Comparison of ENCODE assay signal across 14 cellular contexts in the genomic region with DNA sequence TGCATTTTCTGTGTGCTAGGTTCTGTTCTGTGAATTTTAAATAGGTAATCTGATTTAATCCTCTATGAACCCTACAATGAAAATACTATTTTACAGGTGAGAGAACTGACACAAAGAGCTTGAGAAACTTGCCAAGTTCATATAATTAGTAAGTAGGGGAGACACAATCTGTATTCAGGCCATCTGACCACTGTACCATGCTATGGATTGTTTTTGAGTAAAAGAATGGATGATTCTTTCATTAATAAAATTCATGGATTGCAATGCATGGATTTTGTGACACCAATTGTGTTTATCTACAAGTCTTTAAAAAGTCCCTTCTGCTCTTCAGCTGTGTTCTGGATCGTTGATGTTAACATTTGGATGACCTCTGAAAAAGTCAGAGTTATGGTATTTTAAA. TPM values are rescaled to one million over a fixed set of nuclear protein-coding genes. Genes with fewer than 3 reads are reported as not detected.
A peak's percentile ranks its signal among the peaks of the same experiment; 100 is the strongest.
DNase-seq lines count a peak whose midpoint lies in the region; ATAC-seq and TF ChIP-seq lines count a peak whose summit lies in the region.
"Had no signal": no experiment of that assay in that cellular context is flagged by ENCODE, and none has a peak within 500 bp of the region (broad histone marks: within the 10 kb centered on the region; RNA-seq: fewer than 3 reads in every experiment).

No MANE protein-coding gene starts in this region.

- H3K27me3 Mint-ChIP-seq in activated T-cell treated with anti-CD3 and anti-CD28 coated beads, Interleukin-2, amount 50 U/mL, for 72 hours (ENCODE audit: low read depth), result no peaks in the 10 kb centered on the region
- no peaks in the 10 kb centered on the region for H3K27me3 Mint-ChIP-seq in T-cell
- H3K27me3 Mint-ChIP-seq in memory B cell, result no peaks in the 10 kb centered on the region

- peak overlapping the region in 1 of 2 donors; percentile 41 for H3K4me3 Mint-ChIP-seq in activated T-cell treated with anti-CD3 and anti-CD28 coated beads, Interleukin-2, amount 50 U/mL, for 72 hours
- H3K4me3 Mint-ChIP-seq in T-cell (peak overlapping the region in 2 of 3 donors; percentile 7 to 60), memory B cell (peak overlapping the region; percentile 21)

- peaks cover 8% of the 10 kb centered on the region in 2 donors for H3K9me3 Mint-ChIP-seq in activated T-cell treated with anti-CD3 and anti-CD28 coated beads, Interleukin-2, amount 50 U/mL, for 72 hours
- H3K9me3 Mint-ChIP-seq in T-cell, result peaks cover 0 to 21% (median 9%) of the 10 kb centered on the region in 3 donors
- H3K9me3 Mint-ChIP-seq in memory B cell, result peaks cover 6% of the 10 kb centered on the region

- H3K4me1 Mint-ChIP-seq in activated T-cell treated with anti-CD3 and anti-CD28 coated beads, Interleukin-2, amount 50 U/mL, for 72 hours (ENCODE audit: low read depth), result peaks cover 67% of the 10 kb centered on the region
- H3K4me1 Mint-ChIP-seq in T-cell (peaks cover 70 to 84% (median 73%) of the 10 kb centered on the region in 3 donors), memory B cell (peaks cover 47% of the 10 kb centered on the region)

- no peak for ATAC-seq in activated T-cell treated with anti-CD3 and anti-CD28 coated beads, Interleukin-2, amount 50 U/mL, for 72 hours (replicated peaks in 1 of 2)
- ATAC-seq in T-cell (replicated peaks in 1 of 4) (no peak), memory B cell (ENCODE audit: low read depth) (no peak), SK-N-SH treated with all-trans-retinoic acid at 6 μM for 48 hours (no peak)
- ATAC-seq: HepG2, Panc1 had no signal

- CTCF ChIA-PET in T-cell (lab: Charles Lee), result interaction anchor here in 1 of 2 donors (1.1 kb wide), 1 partner anchor 15 kb away, joined by 6 read pairs; the partner anchor contains the start of gene DYRK2

- DNase-seq in activated T-cell treated with anti-CD3 and anti-CD28 coated beads, Interleukin-2, amount 50 U/mL, for 72 hours, result no peak
- DNase-seq in activated T-cell treated with anti-CD3 and anti-CD28 coated beads for 4 hours, result no peak
- DNase-seq in T-cell, result no peak
- DNase-seq in memory B cell (ENCODE audit: low spot score in 2 of 2), result no peak
- DNase-seq in NCI-H2081 treated with DMSO at 0.1 percent for 48 hours (lab: John Stamatoyannopoulos, UW), result no peak
- DNase-seq in cerebellum (ENCODE audit: low spot score), result no peak
- DNase-seq in NCI-H1436 treated with DMSO at 0.1 percent for 48 hours (lab: John Stamatoyannopoulos, UW), result no peak
- DNase-seq: DMS79 treated with DMSO at 0.1 percent for 48 hours, H7, NCI-H1092, NCI-H510A treated with DMSO at 0.1 percent for 48 hours had no signal

- POLR2A ChIA-PET in T-cell (lab: Charles Lee), result interaction anchor here in 1 of 2 donors (0.5 to 0.6 kb wide), 2 partner anchors 28 to 35 kb away, joined by 3 to 4 read pairs; no protein-coding TSS in a partner anchor

- peak overlapping the region; percentile 39 for H3K27ac Mint-ChIP-seq in activated T-cell treated with anti-CD3 and anti-CD28 coated beads, Interleukin-2, amount 50 U/mL, for 72 hours
- peak overlapping the region; percentile 89 to 92 for H3K27ac Mint-ChIP-seq in T-cell
- peak overlapping the region; percentile 76 for H3K27ac Mint-ChIP-seq in memory B cell

- peaks cover 8 to 12% of the 10 kb centered on the region in 2 donors for H3K36me3 Mint-ChIP-seq in activated T-cell treated with anti-CD3 and anti-CD28 coated beads, Interleukin-2, amount 50 U/mL, for 72 hours (ENCODE audit: insufficient read depth in 2 of 2)
- no peaks in the 10 kb centered on the region for H3K36me3 Mint-ChIP-seq in T-cell
- H3K36me3 Mint-ChIP-seq in memory B cell, result peaks cover 8% of the 10 kb centered on the region

TF ChIP-seq in SK-N-SH treated with all-trans-retinoic acid at 6 μM for 48 hours, 23 proteins besides CTCF, POLR2A, EP300 and RAD21:
- TF ChIP-seq CSDC2 (CRISPR knock-in tag; IDR thresholded peaks at IDR 0.05), result no peak

RNA-seq across cellular contexts. Expression of gene DYRK2, which starts 15.5 kb away (rescaled TPM):
- 10 to 100 TPM; 27.3 to 30.3 TPM for total RNA-seq in activated T-cell treated with anti-CD3 and anti-CD28 coated beads, Interleukin-2, amount 50 U/mL, for 72 hours
- 100 to 1,000 TPM; 104 to 138 (median 120) TPM for total RNA-seq in T-cell
- total RNA-seq in cerebellum, result 39.8 TPM

Comparison
In these comparisons a context has a peak if more than half of its experiments do, and no peak if none do; other contexts are left out.
1. H3K27ac Mint-ChIP-seq: peak in every context shown above with its lines; median percentile 90 in T-cell; 76 in memory B cell; 39 in activated T-cell treated with anti-CD3 and anti-CD28 coated beads, Interleukin-2, amount 50 U/mL, for 72 hours.